2 cellular contexts compared by ENCODE assay signal in genomic region chr10:84224411-84225028, GRCh38.
A peak's percentile ranks its signal among the peaks of the same experiment; 100 is the strongest.
TF ChIP-seq lines count a peak whose summit lies in the region.

No MANE protein-coding gene starts in this region.

TF ChIP-seq in A549, 52 proteins besides CTCF, POLR2A, EP300 and RAD21:
- TF ChIP-seq REST (IDR thresholded peaks at IDR 0.05) (peak; percentile 88), EHMT2 (IDR thresholded peaks at IDR 0.05; ENCODE audit: low read depth) (no peak)

TF ChIP-seq in HCT116, 20 proteins besides CTCF, POLR2A, EP300 and RAD21:
- no peak for TF ChIP-seq TCF7L2 (IDR thresholded peaks at IDR 0.05; ENCODE audit: borderline replicate concordance, extremely low read depth, insufficient read depth, insufficient read length)
- TF ChIP-seq FOSL1 (IDR thresholded peaks at IDR 0.05; ENCODE audit: low read depth): no peak
- TF ChIP-seq ZNF274 (IDR thresholded peaks at IDR 0.05; ENCODE audit: low read depth, low read length): no peak
- TF ChIP-seq REST (IDR thresholded peaks at IDR 0.05; ENCODE audit: low read depth): peak; percentile 79
- TF ChIP-seq SP1 (IDR thresholded peaks at IDR 0.05; ENCODE audit: low read depth): no peak
- TF ChIP-seq EGR1 (IDR thresholded peaks at IDR 0.05; ENCODE audit: low read depth): no peak
